17 cellular contexts compared by ENCODE assay signal in the genomic region with DNA sequence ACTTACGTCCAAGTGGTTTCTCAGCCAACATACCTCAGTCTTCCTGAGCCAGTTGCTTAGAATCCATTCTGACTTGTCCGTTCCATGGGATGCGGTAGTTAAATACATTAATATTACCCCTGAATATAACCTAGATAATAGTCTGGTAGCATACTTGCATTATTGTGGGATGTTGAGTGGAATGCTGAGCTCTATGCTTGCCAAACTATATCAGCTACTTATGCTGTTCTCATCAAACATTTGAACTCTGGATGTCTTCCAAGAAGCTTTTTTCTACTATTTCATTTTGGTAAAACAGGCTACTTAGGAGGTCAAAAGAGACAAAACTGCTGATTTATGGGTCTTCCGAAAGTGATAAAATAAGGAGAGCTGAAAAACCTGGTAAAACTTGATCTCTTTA.
DNase-seq lines count a peak whose midpoint lies in the region; ATAC-seq, FAIRE-seq and TF ChIP-seq lines count a peak whose summit lies in the region.
"Had no signal": no experiment of that assay in that cellular context is flagged by ENCODE, and none has a peak within 500 bp of the region (broad histone marks: within the 10 kb centered on the region; RNA-seq: fewer than 3 reads in every experiment).

No MANE protein-coding gene starts in this region.

- H3K4me3 Mint-ChIP-seq in astrocyte (ENCODE audit: unreplicated experiment): no peak overlapping the region
- H3K4me3 Mint-ChIP-seq: CD4-positive, alpha-beta memory T cell had no signal

- H3K36me3 Mint-ChIP-seq in astrocyte (ENCODE audit: low read depth, unreplicated experiment): no peaks in the 10 kb centered on the region
- H3K36me3 Mint-ChIP-seq: CD4-positive, alpha-beta memory T cell had no signal

- H3K4me3 ChIP-seq in A673 (ENCODE audit: low read depth, low read length, poor library complexity, severe bottlenecking) (no peak overlapping the region), astrocyte (ENCODE audit: insufficient read depth, low read depth, low read length) (no peak overlapping the region), OCI-LY7 (ENCODE audit: low read depth, low read length, poor library complexity, severe bottlenecking) (no peak overlapping the region), mammary epithelial cell (replicated peaks in 1 of 3; ENCODE audit: insufficient read depth in 1 of 3, low read depth in 2 of 3, low read length in 3 of 3) (no peak overlapping the region)
- H3K4me3 ChIP-seq: BLaER1, PC-9 had no signal

- H3K9me3 ChIP-seq in A673 (ENCODE audit: low read depth, low read length, poor library complexity, severe bottlenecking) (no peaks in the 10 kb centered on the region), astrocyte (ENCODE audit: insufficient read depth, low read depth, low read length) (no peaks in the 10 kb centered on the region), OCI-LY7 (ENCODE audit: low read length) (no peaks in the 10 kb centered on the region), mammary epithelial cell (replicated peaks; ENCODE audit: insufficient read depth, low read length) (no peaks in the 10 kb centered on the region)
- H3K9me3 ChIP-seq: BLaER1 had no signal

- H3K9me2 ChIP-seq in OCI-LY7 (ENCODE audit: insufficient read depth, low read length): no peaks in the 10 kb centered on the region

- no peak for FAIRE-seq in astrocyte (lab: Jason Lieb, UNC)

- H3K36me3 ChIP-seq in A673 (ENCODE audit: insufficient read depth, low read length, poor library complexity, severe bottlenecking) (no peaks in the 10 kb centered on the region), astrocyte (ENCODE audit: insufficient read depth, low read length) (no peaks in the 10 kb centered on the region), OCI-LY7 (ENCODE audit: insufficient read depth, low read length) (no peaks in the 10 kb centered on the region), mammary epithelial cell (ENCODE audit: insufficient read depth, low read length) (no peaks in the 10 kb centered on the region)
- H3K36me3 ChIP-seq: BLaER1 had no signal

- ATAC-seq in GM21381 (IDR thresholded peaks at IDR 0.05; ENCODE audit: unreplicated experiment): no peak

- intact Hi-C loops in A673 (cut with micrococcal nuclease; ENCODE audit: unreplicated experiment) (no loop called here), OCI-LY7 (cut with micrococcal nuclease; ENCODE audit: unreplicated experiment) (no loop called here), mammary epithelial cell (cut with micrococcal nuclease) (no loop called here)

- POLR2A ChIA-PET in A673 (lab: Charles Lee; ENCODE audit: low non-redundant PET): no interaction called here
- POLR2A ChIA-PET in OCI-LY7 (lab: Charles Lee): interaction anchor here (0.7 kb wide), 1 partner anchor 383 kb away, joined by 3 read pairs; no protein-coding TSS in a partner anchor

- BruUV-seq in A673 (replicated peaks; lab: Mats Ljungman, UMichigan) (no TSS peak), OCI-LY7 (replicated peaks; lab: Mats Ljungman, UMichigan) (no TSS peak), mammary epithelial cell (replicated peaks; lab: Mats Ljungman, UMichigan) (no TSS peak)

- H3K9ac ChIP-seq in astrocyte (ENCODE audit: low read length) (no peak overlapping the region), mammary epithelial cell (ENCODE audit: insufficient read depth, low read length) (no peak overlapping the region)
- H3K9ac ChIP-seq: BLaER1 had no signal

- TF ChIP-seq CTCF in A673 (conservative IDR thresholded peaks at IDR 0.05; ENCODE audit: low read depth, low read length) (no peak), astrocyte (IDR thresholded peaks at IDR 0.05; ENCODE audit: insufficient read depth, low read depth, low read length) (no peak), OCI-LY7 (conservative IDR thresholded peaks at IDR 0.05; ENCODE audit: low read length) (no peak), mammary epithelial cell (conservative IDR thresholded peaks at IDR 0.05 in 1 of 2, IDR thresholded peaks at IDR 0.05 in 1 of 2; ENCODE audit: extremely low read depth in 1 of 2, insufficient read depth in 1 of 2, low read depth in 1 of 2, low read length in 2 of 2) (no peak)

- H3K27me3 ChIP-seq in A673 (replicated peaks; ENCODE audit: insufficient read depth, low read depth, low read length, poor library complexity) (no peaks in the 10 kb centered on the region), astrocyte (ENCODE audit: insufficient read depth, low read length) (no peaks in the 10 kb centered on the region), mammary epithelial cell (ENCODE audit: insufficient read depth, low read length) (no peaks in the 10 kb centered on the region)
- H3K27me3 ChIP-seq: BLaER1 had no signal

- dilution Hi-C loops in mammary epithelial cell (cut with HindIII; ENCODE audit: low sequenced_read_pairs): no loop called here

- no peak overlapping the region for H3K4me2 ChIP-seq in astrocyte (ENCODE audit: low read length)
- no peak overlapping the region for H3K4me2 ChIP-seq in OCI-LY7 (ENCODE audit: low read length)
- no peak overlapping the region for H3K4me2 ChIP-seq in mammary epithelial cell (ENCODE audit: insufficient read depth, low read depth, low read length)
- H3K4me2 ChIP-seq: BLaER1, PC-9 had no signal

- no peak overlapping the region for H2AFZ ChIP-seq in astrocyte (ENCODE audit: low read depth, low read length)
- no peak overlapping the region for H2AFZ ChIP-seq in OCI-LY7 (ENCODE audit: low read length)
- H2AFZ ChIP-seq in mammary epithelial cell (ENCODE audit: low read depth, low read length): no peak overlapping the region
- H2AFZ ChIP-seq: PC-9 had no signal

- no peaks in the 10 kb centered on the region for H4K20me1 ChIP-seq in astrocyte (ENCODE audit: insufficient read depth, low read length)
- H4K20me1 ChIP-seq in OCI-LY7 (ENCODE audit: insufficient read depth, low read length): no peaks in the 10 kb centered on the region
- H4K20me1 ChIP-seq in mammary epithelial cell (ENCODE audit: insufficient read depth, low read length): no peaks in the 10 kb centered on the region
- H4K20me1 ChIP-seq: BLaER1 had no signal

- WGBS in mammary epithelial cell (ENCODE audit: low coverage, missing lambda C conversion rate): 98% methylated on average over 4 of the region's 4 CpGs

- H3K27me3 Mint-ChIP-seq in astrocyte (ENCODE audit: low read depth, unreplicated experiment): no peaks in the 10 kb centered on the region
- H3K27me3 Mint-ChIP-seq: CD4-positive, alpha-beta memory T cell had no signal

- H3K27ac ChIP-seq in A673 (ENCODE audit: low read depth, low read length, poor library complexity, severe bottlenecking) (no peak overlapping the region), astrocyte (ENCODE audit: low read depth, low read length) (no peak overlapping the region), OCI-LY7 (ENCODE audit: low read depth, low read length, poor library complexity, severe bottlenecking) (no peak overlapping the region), mammary epithelial cell (ENCODE audit: insufficient read depth, low read depth, low read length) (no peak overlapping the region)
- H3K27ac ChIP-seq: BLaER1, PC-9 had no signal

- no peak overlapping the region for H3K27ac Mint-ChIP-seq in astrocyte (ENCODE audit: unreplicated experiment)
- H3K27ac Mint-ChIP-seq: CD4-positive, alpha-beta memory T cell had no signal

- in situ Hi-C loops in mammary epithelial cell (cut with MboI; ENCODE audit: low sequenced_read_pairs in 2 of 2): no loop called here

- no peaks in the 10 kb centered on the region for H3K9me3 Mint-ChIP-seq in astrocyte (ENCODE audit: unreplicated experiment)

- H3K4me1 ChIP-seq in A673 (ENCODE audit: insufficient read depth, low read length, poor library complexity, severe bottlenecking) (no peaks in the 10 kb centered on the region), astrocyte (ENCODE audit: insufficient read depth, low read length) (no peaks in the 10 kb centered on the region), OCI-LY7 (ENCODE audit: insufficient read depth, low read length, poor library complexity, severe bottlenecking) (no peaks in the 10 kb centered on the region), mammary epithelial cell (ENCODE audit: insufficient read depth, low read length) (no peaks in the 10 kb centered on the region)
- H3K4me1 ChIP-seq: BLaER1 had no signal

- H3K79me2 ChIP-seq in astrocyte (ENCODE audit: insufficient read depth, low read length) (no peaks in the 10 kb centered on the region), OCI-LY7 (ENCODE audit: insufficient read depth, low read depth, low read length) (no peaks in the 10 kb centered on the region), mammary epithelial cell (ENCODE audit: insufficient read depth, low read length) (no peaks in the 10 kb centered on the region)

- peak; percentile 7 for DNase-seq in A673 (ENCODE audit: low spot score)
- peak; percentile 89 for DNase-seq in NCI-H1105 treated with DMSO at 0.1 percent for 48 hours (lab: John Stamatoyannopoulos, UW)
- DNase-seq in astrocyte (ENCODE audit: low read depth): peak; percentile 75
- peak; percentile 59 for DNase-seq in fibroblast of peridontal ligament (ENCODE audit: extremely low read depth)
- no peak for DNase-seq in OCI-LY7 (ENCODE audit: low spot score)
- DNase-seq in mammary epithelial cell: no peak
- DNase-seq in stimulated activated CD4-positive, alpha-beta T cell treated with anti-CD3 and anti-CD28 coated beads, Interleukin-12 subunit alpha, Interleukin-12 subunit beta, amount 100 ng/mL, for 4 hours: no peak
- DNase-seq: Calu3; CD4-positive, alpha-beta memory T cell; KBM-7; NCI-H1417; NCI-H187 treated with DMSO at 0.1 percent for 48 hours; NCI-H524; NCI-H82; PC-9 had no signal

- H3K4me1 Mint-ChIP-seq in astrocyte (ENCODE audit: low read depth, unreplicated experiment): peaks cover 1% of the 10 kb centered on the region
- H3K4me1 Mint-ChIP-seq: CD4-positive, alpha-beta memory T cell had no signal

- CTCF ChIA-PET in A673 (lab: Charles Lee): no interaction called here
- CTCF ChIA-PET in OCI-LY7 (lab: Charles Lee; ENCODE audit: unreplicated experiment): no interaction called here
- CTCF ChIA-PET in mammary epithelial cell (lab: Charles Lee; ENCODE audit: low non-redundant PET): no interaction called here

Comparison
In these comparisons a context has a peak if more than half of its experiments do, and no peak if none do; other contexts are left out.
1. DNase-seq: peak in A673 (single experiment), NCI-H1105 treated with DMSO at 0.1 percent for 48 hours (single experiment), astrocyte (single experiment) and fibroblast of peridontal ligament (single experiment); none in OCI-LY7 (single experiment), mammary epithelial cell (single experiment) and stimulated activated CD4-positive, alpha-beta T cell treated with anti-CD3 and anti-CD28 coated beads, Interleukin-12 subunit alpha, Interleukin-12 subunit beta, amount 100 ng/mL, for 4 hours (single experiment).